Comparison of ENCODE assay signal across 24 cellular contexts in the genomic region with DNA sequence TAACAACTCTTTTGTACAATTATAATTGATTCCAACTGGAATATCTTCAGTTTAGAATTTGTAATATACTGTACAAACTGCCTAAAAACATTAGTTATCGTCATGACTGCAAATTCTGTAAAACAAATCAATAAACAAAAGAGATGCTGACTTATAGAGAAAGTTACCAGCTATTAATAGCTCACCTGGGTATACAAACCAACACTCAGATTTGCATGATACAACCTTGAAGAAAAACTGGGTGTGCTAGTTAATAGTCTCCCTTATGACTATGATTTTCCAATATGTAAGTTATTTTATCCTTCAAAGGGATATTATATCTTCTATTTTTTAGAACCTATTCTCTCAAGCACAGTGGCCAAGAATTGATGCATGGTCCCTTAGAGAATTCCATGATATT.
"Had no signal": no experiment of that assay in that cellular context is flagged by ENCODE, and none has a peak within 500 bp of the region (broad histone marks: within the 10 kb centered on the region; RNA-seq: fewer than 3 reads in every experiment).

No MANE protein-coding gene starts in this region.

- H3K27me3 ChIP-seq: breast epithelium, hepatocyte, neural progenitor cell, sigmoid colon, testis, vagina had no signal

- ATAC-seq: activated CD4-positive, CD25-positive, alpha-beta regulatory T cell treated with anti-CD3 and anti-CD28 coated beads, Interleukin-2, amount 50 U/mL, for 24 hours; activated T-cell treated with anti-CD3 and anti-CD28 coated beads, Interleukin-2, amount 50 U/mL, for 72 hours; left ventricle myocardium superior; naive thymus-derived CD8-positive, alpha-beta T cell had no signal

- H3K36me3 ChIP-seq: breast epithelium, neural progenitor cell, sigmoid colon, vagina had no signal

- H3K27ac ChIP-seq: breast epithelium, hepatocyte, neural progenitor cell, sigmoid colon, testis, vagina had no signal

- H3K4me1 ChIP-seq: breast epithelium, neural progenitor cell, sigmoid colon, testis, vagina had no signal

- DNase-seq: activated CD4-positive, alpha-beta memory T cell treated with anti-CD3 and anti-CD28 coated beads, Interleukin-2, amount 10 ng/mL, durations not matched to agents 7 days and 5 days; activated CD4-positive, alpha-beta T cell treated with anti-CD3 and anti-CD28 coated beads, Interleukin-2, amount 10 ng/mL, durations not matched to agents 24 days and 14 days; activated effector memory CD4-positive, alpha-beta T cell treated with Interleukin-2 at 50 U/mL for 16 hours; activated naive CD4-positive, alpha-beta T cell treated with anti-CD3 and anti-CD28 coated beads for 36 hours; activated naive CD8-positive, alpha-beta T cell treated with anti-CD3 and anti-CD28 coated beads, Interleukin-2, amount 10 ng/mL, durations not matched to agents 7 days and 5 days; activated T-cell treated with anti-CD3 and anti-CD28 coated beads, Interleukin-2, amount 50 U/mL, for 72 hours; amniotic stem cell; effector memory CD4-positive, alpha-beta T cell; foreskin melanocyte; left ventricle myocardium superior; mammary epithelial cell; naive thymus-derived CD8-positive, alpha-beta T cell; sigmoid colon; stimulated activated CD4-positive, alpha-beta T cell treated with anti-CD3 and anti-CD28 coated beads, Interleukin-15, amount 100 ng/mL, for 24 hours; stimulated activated CD4-positive, alpha-beta T cell treated with anti-CD3 and anti-CD28 coated beads, Interleukin-2, amount 100 ng/mL, for 48 hours; stimulated activated naive CD4-positive, alpha-beta T cell; testis; trophoblast cell had no signal

- H3K9me3 ChIP-seq: testis, vagina had no signal

- H3K4me3 ChIP-seq: breast epithelium, hepatocyte, neural progenitor cell, sigmoid colon, smooth muscle cell, testis, vagina had no signal
